ENCODE assay signal across 7 cellular contexts in the genomic region with DNA sequence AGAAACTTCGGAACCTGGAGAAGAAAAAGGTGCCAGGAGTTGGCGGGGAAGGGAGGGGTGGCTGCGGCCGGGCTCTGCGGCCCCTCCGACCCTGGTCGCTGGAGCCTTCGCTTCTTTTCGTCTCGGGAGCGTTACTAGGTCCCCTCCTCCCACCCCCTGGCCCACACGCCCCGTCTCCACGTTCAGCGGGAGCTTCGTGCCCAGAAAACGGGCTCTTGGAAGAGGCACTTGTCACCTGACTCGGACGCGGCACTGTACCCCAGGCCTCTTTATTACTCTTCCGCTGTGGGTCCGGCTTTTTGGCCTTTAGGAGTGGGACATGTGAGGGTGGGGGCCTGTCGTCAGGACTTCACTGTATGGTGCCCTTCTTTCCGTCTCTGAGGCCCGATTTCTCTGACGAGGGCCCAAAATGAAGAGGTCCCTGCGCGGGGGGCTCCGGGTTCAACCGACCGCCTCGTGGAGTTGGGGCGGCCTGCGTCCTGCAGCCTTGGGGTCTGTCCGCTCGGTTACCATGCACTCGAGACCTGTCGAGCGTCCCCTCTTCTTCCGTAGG. TPM values are rescaled to one million over a fixed set of nuclear protein-coding genes. Genes with fewer than 3 reads are reported as not detected.
DNase-seq lines count a peak whose midpoint lies in the region; ATAC-seq and TF ChIP-seq lines count a peak whose summit lies in the region.

No MANE protein-coding gene starts in this region.

- H3K9me3 Mint-ChIP-seq in activated naive CD4-positive, alpha-beta T cell treated with anti-CD3 and anti-CD28 coated beads for 36 hours, result no peaks in the 10 kb centered on the region

- peaks cover 30% of the 10 kb centered on the region for H3K4me1 ChIP-seq in Loucy (ENCODE audit: insufficient read depth, low read length, poor library complexity, severe bottlenecking)
- peaks cover 49 to 56% of the 10 kb centered on the region in 2 donors for H3K4me1 ChIP-seq in gastrocnemius medialis

- H3K4me3 Mint-ChIP-seq in activated naive CD4-positive, alpha-beta T cell treated with anti-CD3 and anti-CD28 coated beads for 36 hours, result peak overlapping the region; percentile 96

- no peaks in the 10 kb centered on the region for H3K27me3 Mint-ChIP-seq in activated naive CD4-positive, alpha-beta T cell treated with anti-CD3 and anti-CD28 coated beads for 36 hours (ENCODE audit: low read depth)

- ATAC-seq in left ventricle myocardium superior (no peak), gastrocnemius medialis (peak in 1 of 2 donors; percentile 1), GM18505 (IDR thresholded peaks at IDR 0.05; ENCODE audit: unreplicated experiment) (no peak)

- H3K4me3 ChIP-seq in Loucy (ENCODE audit: low read length, poor library complexity, severe bottlenecking) (peak overlapping the region; percentile 92), gastrocnemius medialis (peak overlapping the region; percentile 72 to 98 (median 82))

- H2AFZ ChIP-seq in Loucy (ENCODE audit: low read length), result no peak overlapping the region

- peak overlapping the region; percentile 97 for H3K27ac Mint-ChIP-seq in activated naive CD4-positive, alpha-beta T cell treated with anti-CD3 and anti-CD28 coated beads for 36 hours

- peaks cover 65% of the 10 kb centered on the region for H3K79me2 ChIP-seq in Loucy (ENCODE audit: insufficient read depth, low read length)

- H3K9me2 ChIP-seq in Loucy (replicated peaks; ENCODE audit: low read depth, low read length), result no peaks in the 10 kb centered on the region

- H4K20me1 ChIP-seq in Loucy (ENCODE audit: insufficient read depth, low read length, poor library complexity, severe bottlenecking), result peaks cover 54% of the 10 kb centered on the region

- H3K36me3 ChIP-seq in Loucy (ENCODE audit: insufficient read depth, low read length) (peaks cover 24% of the 10 kb centered on the region), gastrocnemius medialis (no peaks in the 10 kb centered on the region)

- TF ChIP-seq POLR2A in gastrocnemius medialis (IDR thresholded peaks at IDR 0.05) (no peak), GM18505 (IDR thresholded peaks at IDR 0.05; ENCODE audit: borderline replicate concordance, extremely low read depth, insufficient read depth, insufficient read length) (no peak)

- peak overlapping the region; percentile 81 for H3K4me2 ChIP-seq in Loucy (ENCODE audit: low read depth, low read length, poor library complexity, severe bottlenecking)

- H3K9ac ChIP-seq in Loucy (ENCODE audit: low read depth, low read length, poor library complexity, severe bottlenecking), result peak overlapping the region; percentile 98

- intact Hi-C loops in activated naive CD4-positive, alpha-beta T cell treated with anti-CD3 and anti-CD28 coated beads for 36 hours (cut with micrococcal nuclease), result loop anchor here (1.0 to 10.0 kb wide), 7 partner anchors 35 to 795 kb away; partner anchors contain the start of genes ABTB2, C11orf91, CAT and HIPK3
- intact Hi-C loops in left ventricle myocardium superior (cut with micrococcal nuclease), result no loop called here
- intact Hi-C loops in gastrocnemius medialis (cut with DNase I; ENCODE audit: low total_unique reads), result loop anchor here (1.0 to 5.0 kb wide), 4 partner anchors 55 to 865 kb away; partner anchors contain the start of genes APIP, CAT and PDHX

- CTCF ChIA-PET in activated naive CD4-positive, alpha-beta T cell treated with anti-CD3 and anti-CD28 coated beads for 36 hours (lab: Charles Lee), result interaction anchor here (0.6 to 0.7 kb wide), 3 partner anchors 25 to 1496 kb away, joined by 3 read pairs; no protein-coding TSS in a partner anchor

- H3K27ac ChIP-seq in gastrocnemius medialis, result peak overlapping the region; percentile 95 to 99 (median 98)

- in situ Hi-C loops in gastrocnemius medialis (cut with MboI; ENCODE audit: low sequenced_read_pairs in 4 of 4), result loop anchor here in 1 of 4 donors (5.0 kb wide), 1 partner anchor 55 kb away; the partner anchor contains the start of gene NAT10

- no peak for TF ChIP-seq CTCF in Loucy (conservative IDR thresholded peaks at IDR 0.05; ENCODE audit: low read length)
- no peak for TF ChIP-seq CTCF in gastrocnemius medialis (IDR thresholded peaks at IDR 0.05 in 4 of 5, conservative IDR thresholded peaks at IDR 0.05 in 1 of 5)

- peaks cover 22% of the 10 kb centered on the region for H3K4me1 Mint-ChIP-seq in activated naive CD4-positive, alpha-beta T cell treated with anti-CD3 and anti-CD28 coated beads for 36 hours (ENCODE audit: low read depth)

- no peaks in the 10 kb centered on the region for H3K9me3 ChIP-seq in Loucy (ENCODE audit: insufficient read depth, low read depth, low read length)
- H3K9me3 ChIP-seq in gastrocnemius medialis, result no peaks in the 10 kb centered on the region

- peak; percentile 9 for DNase-seq in GM19238 (ENCODE audit: insufficient read length, low spot score)
- DNase-seq in activated naive CD4-positive, alpha-beta T cell treated with anti-CD3 and anti-CD28 coated beads for 36 hours, result peak; percentile 31
- DNase-seq in left ventricle myocardium superior, result peak; percentile 35
- DNase-seq in gastrocnemius medialis, result peak; percentile 4 to 25
- DNase-seq in SKM-1 treated with dmso at 0.1 percent for 144 hours (lab: John Stamatoyannopoulos, UW; ENCODE audit: unreplicated experiment), result no peak

- peaks cover 11% of the 10 kb centered on the region for H3K27me3 ChIP-seq in Loucy (ENCODE audit: insufficient read depth, low read length, poor library complexity, severe bottlenecking)
- H3K27me3 ChIP-seq in gastrocnemius medialis, result no peaks in the 10 kb centered on the region

- H3F3A ChIP-seq in Loucy (ENCODE audit: low read depth), result peaks cover 15% of the 10 kb centered on the region; the same call in 1 of the 2 replicates

- peaks cover 27% of the 10 kb centered on the region for H3K36me3 Mint-ChIP-seq in activated naive CD4-positive, alpha-beta T cell treated with anti-CD3 and anti-CD28 coated beads for 36 hours (ENCODE audit: low read depth)

RNA-seq across cellular contexts. Expression of gene CAPRIN1, which starts 1.2 kb away (rescaled TPM):
- total RNA-seq in activated naive CD4-positive, alpha-beta T cell treated with anti-CD3 and anti-CD28 coated beads for 36 hours, result 100 to 1,000 TPM; 274 to 289 TPM
- total RNA-seq in left ventricle myocardium superior (116 TPM), gastrocnemius medialis (10 to 100 TPM; 70.9 to 82.2 (median 79.4) TPM)

RNA-seq across cellular contexts. Expression of gene NAT10, which starts 52.7 kb away (rescaled TPM):
- 10 to 100 TPM; 91.0 to 93.3 TPM for total RNA-seq in activated naive CD4-positive, alpha-beta T cell treated with anti-CD3 and anti-CD28 coated beads for 36 hours
- total RNA-seq in left ventricle myocardium superior (19.2 TPM), gastrocnemius medialis (10 to 100 TPM; 17.2 to 27.7 (median 19.4) TPM)
